In the genomic region with DNA sequence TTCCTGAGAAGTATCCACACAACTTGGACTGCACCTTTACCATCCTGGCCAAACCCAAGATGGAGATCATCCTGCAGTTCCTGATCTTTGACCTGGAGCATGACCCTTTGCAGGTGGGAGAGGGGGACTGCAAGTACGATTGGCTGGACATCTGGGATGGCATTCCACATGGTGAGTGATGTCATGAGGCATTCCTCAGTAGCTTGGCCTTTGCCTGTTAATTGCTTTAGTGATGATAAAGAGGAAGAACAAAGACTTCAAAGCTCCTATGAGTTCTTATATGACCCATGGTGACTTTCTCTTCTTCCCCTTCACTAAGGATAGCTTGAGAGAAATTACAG, we compare ENCODE assay signal across 2 cellular contexts.
TF ChIP-seq lines count a peak whose summit lies in the region.

No MANE protein-coding gene starts in this region.

TF ChIP-seq in A549, 52 proteins besides CTCF, POLR2A, EP300 and RAD21:
- TF ChIP-seq EHF (CRISPR knock-in tag; IDR thresholded peaks at IDR 0.05) (no peak), POLR2AphosphoS2 (conservative IDR thresholded peaks at IDR 0.05; ENCODE audit: low read length) (no peak), HOXB13 (CRISPR knock-in tag; IDR thresholded peaks at IDR 0.05; ENCODE audit: low read depth) (no peak)

TF ChIP-seq in IMR-90, 13 proteins besides CTCF, POLR2A, EP300 and RAD21:
- TF ChIP-seq, protein P1, sequence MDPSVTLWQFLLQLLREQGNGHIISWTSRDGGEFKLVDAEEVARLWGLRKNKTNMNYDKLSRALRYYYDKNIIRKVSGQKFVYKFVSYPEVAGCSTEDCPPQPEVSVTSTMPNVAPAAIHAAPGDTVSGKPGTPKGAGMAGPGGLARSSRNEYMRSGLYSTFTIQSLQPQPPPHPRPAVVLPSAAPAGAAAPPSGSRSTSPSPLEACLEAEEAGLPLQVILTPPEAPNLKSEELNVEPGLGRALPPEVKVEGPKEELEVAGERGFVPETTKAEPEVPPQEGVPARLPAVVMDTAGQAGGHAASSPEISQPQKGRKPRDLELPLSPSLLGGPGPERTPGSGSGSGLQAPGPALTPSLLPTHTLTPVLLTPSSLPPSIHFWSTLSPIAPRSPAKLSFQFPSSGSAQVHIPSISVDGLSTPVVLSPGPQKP (IDR thresholded peaks at IDR 0.05; ENCODE audit: borderline replicate concordance, low read depth, low read length), result no peak
- TF ChIP-seq RFX5 (IDR thresholded peaks at IDR 0.05; ENCODE audit: low read depth, low read length) (no peak), MAZ (IDR thresholded peaks at IDR 0.05; ENCODE audit: borderline replicate concordance, low read depth, low read length) (no peak), FOS (IDR thresholded peaks at IDR 0.05; ENCODE audit: low read depth, low read length) (no peak), CHD1 (IDR thresholded peaks at IDR 0.05; ENCODE audit: low read depth, low read length) (no peak), RCOR1 (IDR thresholded peaks at IDR 0.05; ENCODE audit: insufficient replicate concordance, low read length) (no peak), MXI1 (IDR thresholded peaks at IDR 0.05; ENCODE audit: borderline replicate concordance, low read depth, low read length) (no peak), SMC3 (IDR thresholded peaks at IDR 0.05; ENCODE audit: low read depth, low read length) (no peak), BHLHE40 (IDR thresholded peaks at IDR 0.05; ENCODE audit: low read depth, low read length) (no peak), MAFK (IDR thresholded peaks at IDR 0.05; ENCODE audit: low read depth, low read length) (no peak), CEBPB (IDR thresholded peaks at IDR 0.05; ENCODE audit: low read depth, low read length) (no peak), NFE2L2 (IDR thresholded peaks at IDR 0.05; ENCODE audit: low read depth, low read length) (no peak)
- TF ChIP-seq, protein P2, sequence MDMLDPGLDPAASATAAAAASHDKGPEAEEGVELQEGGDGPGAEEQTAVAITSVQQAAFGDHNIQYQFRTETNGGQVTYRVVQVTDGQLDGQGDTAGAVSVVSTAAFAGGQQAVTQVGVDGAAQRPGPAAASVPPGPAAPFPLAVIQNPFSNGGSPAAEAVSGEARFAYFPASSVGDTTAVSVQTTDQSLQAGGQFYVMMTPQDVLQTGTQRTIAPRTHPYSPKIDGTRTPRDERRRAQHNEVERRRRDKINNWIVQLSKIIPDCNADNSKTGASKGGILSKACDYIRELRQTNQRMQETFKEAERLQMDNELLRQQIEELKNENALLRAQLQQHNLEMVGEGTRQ (IDR thresholded peaks at IDR 0.05; ENCODE audit: low read depth, low read length), result no peak
